In the genomic region with DNA sequence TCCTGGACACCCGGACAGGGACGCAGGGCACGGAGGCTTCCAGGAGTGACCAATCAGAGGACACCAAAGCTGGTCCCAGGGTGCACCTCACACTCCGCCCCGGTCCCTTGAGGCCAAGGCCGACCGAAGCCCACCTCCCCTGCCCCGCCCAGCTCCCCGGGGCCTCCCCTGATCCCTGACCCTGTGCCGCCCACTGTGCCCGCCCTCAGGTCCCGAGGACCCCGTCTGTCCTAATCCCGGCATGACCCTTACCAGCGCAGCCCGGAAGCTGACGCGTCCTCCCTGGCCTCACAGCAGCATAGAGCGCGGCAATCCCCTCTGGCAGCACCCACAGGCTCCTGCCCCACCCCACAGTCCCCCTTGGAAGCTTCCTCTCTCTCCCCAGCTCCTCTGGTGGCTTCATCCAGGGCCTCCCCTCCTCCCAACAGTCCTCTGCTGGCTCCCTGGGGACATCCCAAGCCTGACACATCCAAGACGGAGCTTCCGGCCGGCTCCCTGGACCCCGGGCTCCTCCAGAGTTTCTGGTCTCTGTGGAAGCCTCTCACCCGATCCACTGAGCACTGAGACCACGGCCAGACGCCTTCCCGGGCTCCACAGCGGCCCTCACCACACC, we compare ENCODE assay signal across 15 cellular contexts. TPM values are rescaled to one million over a fixed set of nuclear protein-coding genes. Genes with fewer than 3 reads are reported as not detected.
DNase-seq lines count a peak whose midpoint lies in the region; ATAC-seq and TF ChIP-seq lines count a peak whose summit lies in the region.
"Had no signal": no experiment of that assay in that cellular context is flagged by ENCODE, and none has a peak within 500 bp of the region (broad histone marks: within the 10 kb centered on the region; RNA-seq: fewer than 3 reads in every experiment).

No MANE protein-coding gene starts in this region.

- no peaks in the 10 kb centered on the region for H3K79me2 ChIP-seq in DND-41 (ENCODE audit: insufficient read depth, low read length)
- H3K79me2 ChIP-seq in SK-N-SH (ENCODE audit: insufficient read depth), result no peaks in the 10 kb centered on the region

- H3K4me3 ChIP-seq in DND-41 (ENCODE audit: low read depth in 1 of 2, low read length in 2 of 2) (no peak overlapping the region), SK-N-SH (ENCODE audit: low read depth in 2 of 2, low read length in 1 of 2) (peak overlapping the region in 1 of 2 experiments; percentile 31; a peak in 1 of 4 replicates)
- H3K4me3 ChIP-seq: GM23338, pancreas had no signal

- TF ChIP-seq CTCF in DND-41 (IDR thresholded peaks at IDR 0.05; ENCODE audit: borderline replicate concordance, extremely low read depth, low read length, poor library complexity, severe bottlenecking) (no peak), SK-N-SH (IDR thresholded peaks at IDR 0.05) (no peak)

- no peak overlapping the region for H3K27ac ChIP-seq in DND-41 (ENCODE audit: low read length)
- no peak overlapping the region for H3K27ac ChIP-seq in SK-N-SH (ENCODE audit: low read depth in 2 of 2, low read length in 1 of 2)
- H3K27ac ChIP-seq: pancreas had no signal

- POLR2A ChIA-PET in SK-N-SH (lab: Yijun Ruan, JAX), result no interaction called here

- CTCF ChIA-PET in SK-N-SH (lab: Yijun Ruan, JAX), result interaction anchor here (0.7 to 7.4 kb wide), 2 partner anchors 9 to 14 kb away, joined by 3 to 71 read pairs; no protein-coding TSS in a partner anchor

- TF ChIP-seq EP300 in SK-N-SH (IDR thresholded peaks at IDR 0.05; ENCODE audit: borderline replicate concordance in 1 of 2, low read depth in 1 of 2, low read length in 1 of 2), result no peak

- H3K9ac ChIP-seq in DND-41 (ENCODE audit: low read depth, low read length) (no peak overlapping the region), SK-N-SH (no peak overlapping the region)

- no peaks in the 10 kb centered on the region for H4K20me1 ChIP-seq in DND-41 (ENCODE audit: insufficient read depth, low read length)
- no peaks in the 10 kb centered on the region for H4K20me1 ChIP-seq in SK-N-SH (ENCODE audit: insufficient read depth)

- H3K4me2 ChIP-seq in DND-41 (ENCODE audit: insufficient read depth, low read length) (no peak overlapping the region), SK-N-SH (peak overlapping the region; percentile 48; the same call in 1 of the 2 replicates)
- H3K4me2 ChIP-seq: GM23338 had no signal

- no peaks in the 10 kb centered on the region for H3F3A ChIP-seq in SK-N-SH (replicated peaks; ENCODE audit: insufficient read depth)

- no peaks in the 10 kb centered on the region for H3K9me2 ChIP-seq in SK-N-SH

- no peaks in the 10 kb centered on the region for H3K27me3 ChIP-seq in DND-41 (ENCODE audit: insufficient read depth, low read length, poor library complexity)
- no peaks in the 10 kb centered on the region for H3K27me3 ChIP-seq in SK-N-SH (ENCODE audit: insufficient read depth)
- H3K27me3 ChIP-seq: pancreas had no signal

- no peaks in the 10 kb centered on the region; the same call in 1 of the 2 replicates for H3K36me3 ChIP-seq in DND-41 (ENCODE audit: insufficient read depth, low read length)
- H3K36me3 ChIP-seq in SK-N-SH (replicated peaks in 1 of 2; ENCODE audit: control insufficient read depth in 1 of 2, insufficient read depth in 2 of 2, low read length in 1 of 2), result peaks cover 3% of the 10 kb centered on the region in 2 experiments
- H3K36me3 ChIP-seq: pancreas had no signal

- ATAC-seq in DND-41 (ENCODE audit: insufficient read depth, low read depth), result peak; percentile 27; the same call in 1 of the 3 replicates
- ATAC-seq in HG02885 (IDR thresholded peaks at IDR 0.05; ENCODE audit: poor library complexity, unreplicated experiment), result no peak

- 8% methylated on average over 15 of the region's 29 CpGs for WGBS in SK-N-SH (ENCODE audit: low lambda C conversion rate)

- H3K9me3 ChIP-seq in DND-41 (ENCODE audit: insufficient read depth, low read length, severe bottlenecking) (no peaks in the 10 kb centered on the region), SK-N-SH (no peaks in the 10 kb centered on the region)
- H3K9me3 ChIP-seq: pancreas had no signal

- TF ChIP-seq RAD21 in SK-N-SH (IDR thresholded peaks at IDR 0.05; ENCODE audit: low read length), result no peak

- DNase-seq in AG08395 (ENCODE audit: low spot score) (peak; percentile 32), DND-41 (no peak), SK-N-SH (peak; percentile 75), hepatic stellate cell (ENCODE audit: low spot score) (peak; percentile 83), anterior cingulate cortex (lab: John Stamatoyannopoulos, UW) (no peak), medulla oblongata (ENCODE audit: extremely low spot score) (no peak)
- DNase-seq: activated T-cell treated with anti-CD3 and anti-CD28 coated beads, Interleukin-2, amount 50 U/mL, for 1 hour; amniotic stem cell; CD4-positive, alpha-beta memory T cell; mesendoderm; NCI-H1417 treated with DMSO at 0.1 percent for 48 hours; RPMI8226 had no signal

- H2AFZ ChIP-seq in DND-41 (ENCODE audit: low read depth, low read length), result no peak overlapping the region
- H2AFZ ChIP-seq in SK-N-SH (ENCODE audit: low read depth), result peak overlapping the region; percentile 52; the same call in 1 of the 2 replicates
- H2AFZ ChIP-seq: GM23338 had no signal

- H3K4me1 ChIP-seq in DND-41 (ENCODE audit: insufficient read depth, low read length), result no peaks in the 10 kb centered on the region
- H3K4me1 ChIP-seq in SK-N-SH (ENCODE audit: control insufficient read depth in 1 of 2, insufficient read depth in 2 of 2, low read depth in 1 of 2, low read length in 1 of 2), result peaks cover 0 to 7% of the 10 kb centered on the region in 2 experiments; a peak in 1 of 4 replicates
- H3K4me1 ChIP-seq: pancreas had no signal

TF ChIP-seq in SK-N-SH, 30 proteins besides CTCF, POLR2A, EP300 and RAD21:
- TF ChIP-seq EZH2phosphoT487 (IDR thresholded peaks at IDR 0.05; ENCODE audit: borderline replicate concordance, low read depth), result no peak
- no peak for TF ChIP-seq FOSL2 (IDR thresholded peaks at IDR 0.05; ENCODE audit: borderline replicate concordance, low read depth)
- TF ChIP-seq, protein P1, sequence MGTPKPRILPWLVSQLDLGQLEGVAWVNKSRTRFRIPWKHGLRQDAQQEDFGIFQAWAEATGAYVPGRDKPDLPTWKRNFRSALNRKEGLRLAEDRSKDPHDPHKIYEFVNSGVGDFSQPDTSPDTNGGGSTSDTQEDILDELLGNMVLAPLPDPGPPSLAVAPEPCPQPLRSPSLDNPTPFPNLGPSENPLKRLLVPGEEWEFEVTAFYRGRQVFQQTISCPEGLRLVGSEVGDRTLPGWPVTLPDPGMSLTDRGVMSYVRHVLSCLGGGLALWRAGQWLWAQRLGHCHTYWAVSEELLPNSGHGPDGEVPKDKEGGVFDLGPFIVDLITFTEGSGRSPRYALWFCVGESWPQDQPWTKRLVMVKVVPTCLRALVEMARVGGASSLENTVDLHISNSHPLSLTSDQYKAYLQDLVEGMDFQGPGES (IDR thresholded peaks at IDR 0.05; ENCODE audit: low read depth, low read length), result no peak
- TF ChIP-seq ELF1 (IDR thresholded peaks at IDR 0.05), result no peak
- no peak for TF ChIP-seq TCF12 (IDR thresholded peaks at IDR 0.05)
- no peak for TF ChIP-seq RXRA (IDR thresholded peaks at IDR 0.05; ENCODE audit: borderline replicate concordance, low read depth)
- TF ChIP-seq TEAD4 (IDR thresholded peaks at IDR 0.05; ENCODE audit: borderline replicate concordance, insufficient read depth), result no peak
- no peak; the same call in 1 of the 2 replicates for TF ChIP-seq TAF1 (IDR thresholded peaks at IDR 0.05; ENCODE audit: borderline replicate concordance, low read depth, low read length)
- TF ChIP-seq, protein P2, sequence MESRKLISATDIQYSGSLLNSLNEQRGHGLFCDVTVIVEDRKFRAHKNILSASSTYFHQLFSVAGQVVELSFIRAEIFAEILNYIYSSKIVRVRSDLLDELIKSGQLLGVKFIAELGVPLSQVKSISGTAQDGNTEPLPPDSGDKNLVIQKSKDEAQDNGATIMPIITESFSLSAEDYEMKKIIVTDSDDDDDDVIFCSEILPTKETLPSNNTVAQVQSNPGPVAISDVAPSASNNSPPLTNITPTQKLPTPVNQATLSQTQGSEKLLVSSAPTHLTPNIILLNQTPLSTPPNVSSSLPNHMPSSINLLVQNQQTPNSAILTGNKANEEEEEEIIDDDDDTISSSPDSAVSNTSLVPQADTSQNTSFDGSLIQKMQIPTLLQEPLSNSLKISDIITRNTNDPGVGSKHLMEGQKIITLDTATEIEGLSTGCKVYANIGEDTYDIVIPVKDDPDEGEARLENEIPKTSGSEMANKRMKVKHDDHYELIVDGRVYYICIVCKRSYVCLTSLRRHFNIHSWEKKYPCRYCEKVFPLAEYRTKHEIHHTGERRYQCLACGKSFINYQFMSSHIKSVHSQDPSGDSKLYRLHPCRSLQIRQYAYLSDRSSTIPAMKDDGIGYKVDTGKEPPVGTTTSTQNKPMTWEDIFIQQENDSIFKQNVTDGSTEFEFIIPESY (IDR thresholded peaks at IDR 0.05; ENCODE audit: borderline replicate concordance, low read depth), result no peak
- TF ChIP-seq MEF2A (IDR thresholded peaks at IDR 0.05; ENCODE audit: borderline replicate concordance, low read depth), result no peak

RNA-seq across cellular contexts. Expression of a gene that starts 7.4 kb away (rescaled TPM):
- polyA plus RNA-seq in SK-N-SH (2012; rRNA removed), result 69.2 and 96.7 TPM in 2 replicates
- polyA plus RNA-seq in SK-N-SH (2012; cell fraction: cytosol; rRNA removed), result 48.9 and 66.0 TPM in 2 replicates
- 83.8 and 200 TPM in 2 replicates for polyA plus RNA-seq in SK-N-SH (2012; cell fraction: nucleus; rRNA removed)

RNA-seq across cellular contexts. Expression of a gene that starts 16.9 kb away (rescaled TPM):
- 28.3 and 31.0 TPM in 2 replicates for polyA plus RNA-seq in SK-N-SH (2012; rRNA removed)
- polyA plus RNA-seq in SK-N-SH (2012; cell fraction: cytosol; rRNA removed), result 11.8 and 22.1 TPM in 2 replicates
- 20.6 and 30.9 TPM in 2 replicates for polyA plus RNA-seq in SK-N-SH (2012; cell fraction: nucleus; rRNA removed)

RNA-seq across cellular contexts. Expression of a gene that starts 19.7 kb away (rescaled TPM):
- not detected in 2 replicates for polyA plus RNA-seq in SK-N-SH (2012; rRNA removed)
- polyA plus RNA-seq in SK-N-SH (2012; cell fraction: cytosol; rRNA removed), result 0.06 TPM in 1 of 2 replicates, not detected in the other
- polyA plus RNA-seq in SK-N-SH (2012; cell fraction: nucleus; rRNA removed), result 0.07 and 0.11 TPM in 2 replicates

RNA-seq across cellular contexts. Expression of a gene that starts 27.9 kb away (rescaled TPM):
- 0.63 and 0.81 TPM in 2 replicates for polyA plus RNA-seq in SK-N-SH (2012; rRNA removed)
- polyA plus RNA-seq in SK-N-SH (2012; cell fraction: cytosol; rRNA removed), result 0.14 TPM in 2 replicates
- 3.7 and 8.3 TPM in 2 replicates for polyA plus RNA-seq in SK-N-SH (2012; cell fraction: nucleus; rRNA removed)

RNA-seq across cellular contexts. Expression of a gene that starts 48.2 kb away (rescaled TPM):
- polyA plus RNA-seq in SK-N-SH (2012; rRNA removed), result 745 and 835 TPM in 2 replicates
- 263 and 438 TPM in 2 replicates for polyA plus RNA-seq in SK-N-SH (2012; cell fraction: cytosol; rRNA removed)
- 422 and 627 TPM in 2 replicates for polyA plus RNA-seq in SK-N-SH (2012; cell fraction: nucleus; rRNA removed)

Comparison
In these comparisons a context has a peak if more than half of its experiments do, and no peak if none do; other contexts are left out.
1. DNase-seq: peak in AG08395 (single experiment), SK-N-SH (single experiment) and hepatic stellate cell (single experiment); none in DND-41 (single experiment), anterior cingulate cortex (0 of 58) and medulla oblongata (single experiment).